ENCODE assay signal across 24 cellular contexts in the genomic region with DNA sequence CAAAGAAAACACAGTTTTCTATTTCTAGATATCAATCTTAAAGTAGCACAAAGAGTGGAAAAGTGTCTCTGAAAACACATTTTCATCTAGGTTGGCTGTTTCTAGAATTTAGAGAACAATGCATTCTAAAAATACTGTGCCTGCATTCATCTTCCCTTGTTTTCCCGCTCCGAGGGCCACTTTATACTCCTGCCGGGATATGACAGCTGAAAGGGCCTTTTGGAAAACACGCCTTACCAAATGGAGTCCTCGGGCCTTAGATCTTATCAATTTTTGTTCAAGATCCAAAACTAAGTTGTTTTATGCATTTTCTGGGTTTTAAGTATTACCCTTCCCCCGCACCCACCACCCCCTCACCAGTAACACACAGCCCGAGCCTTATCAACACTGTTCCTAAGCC.
"Had no signal": no experiment of that assay in that cellular context is flagged by ENCODE, and none has a peak within 500 bp of the region (broad histone marks: within the 10 kb centered on the region; RNA-seq: fewer than 3 reads in every experiment).

No MANE protein-coding gene starts in this region.

- H3K36me3 Mint-ChIP-seq: brain, WTC11 had no signal

- H3K36me3 ChIP-seq: SJSA1 had no signal

- H3K27ac Mint-ChIP-seq: activated CD8-positive, alpha-beta T cell treated with anti-CD3 and anti-CD28 coated beads, Interleukin-2, amount 10 ng/mL, durations not matched to agents 7 days and 5 days; activated naive CD4-positive, alpha-beta T cell treated with anti-CD3 and anti-CD28 coated beads for 36 hours; activated naive CD8-positive, alpha-beta T cell; activated T-helper 17 cell treated with anti-CD3 and anti-CD28 coated beads, Interleukin-2, amount 50 U/mL, for 72 hours; brain; T-helper 17 cell; WTC11 had no signal

- DNase-seq: activated CD4-positive, alpha-beta T cell treated with anti-CD3 and anti-CD28 coated beads for 48 hours; activated CD4-positive, alpha-beta T cell treated with anti-CD3 and anti-CD28 coated beads, Interleukin-2, amount 50 U/mL, for 4 hours; activated CD4-positive, CD25-positive, alpha-beta regulatory T cell treated with anti-CD3 and anti-CD28 coated beads, Interleukin-2, amount 50 U/mL, for 72 hours; activated CD8-positive, alpha-beta T cell treated with anti-CD3 and anti-CD28 coated beads, Interleukin-2, amount 10 ng/mL, durations not matched to agents 7 days and 5 days; activated gamma-delta T cell; activated naive CD4-positive, alpha-beta T cell treated with anti-CD3 and anti-CD28 coated beads for 36 hours; activated T-cell treated with anti-CD3 and anti-CD28 coated beads, Interleukin-2, amount 50 U/mL, for 4 hours; amygdala; MM.1S; NCI-H1105; NCI-H1436; NCI-H1694 treated with DMSO at 0.1 percent for 48 hours; NCI-H2029 treated with DMSO at 0.1 percent for 48 hours; NCI-H510A treated with DMSO at 0.1 percent for 48 hours; NCI-H69; PC-3; SHP77; T-helper 17 cell; T-helper 9 cell had no signal

- H3K27me3 Mint-ChIP-seq: activated naive CD8-positive, alpha-beta T cell; activated T-helper 17 cell treated with anti-CD3 and anti-CD28 coated beads, Interleukin-2, amount 50 U/mL, for 72 hours; brain; T-helper 17 cell had no signal

- H3K4me1 Mint-ChIP-seq: WTC11 had no signal

- H3K27me3 ChIP-seq: SJSA1 had no signal

- H3K4me3 Mint-ChIP-seq: activated CD8-positive, alpha-beta T cell treated with anti-CD3 and anti-CD28 coated beads, Interleukin-2, amount 10 ng/mL, durations not matched to agents 7 days and 5 days; activated naive CD4-positive, alpha-beta T cell treated with anti-CD3 and anti-CD28 coated beads for 36 hours; activated naive CD8-positive, alpha-beta T cell; activated T-cell treated with anti-CD3 and anti-CD28 coated beads, Interleukin-2, amount 50 U/mL, for 4 hours; activated T-helper 17 cell treated with anti-CD3 and anti-CD28 coated beads, Interleukin-2, amount 50 U/mL, for 72 hours; brain; T-helper 17 cell; WTC11 had no signal

- ATAC-seq: activated CD8-positive, alpha-beta T cell treated with anti-CD3 and anti-CD28 coated beads, Interleukin-2, amount 10 ng/mL, durations not matched to agents 7 days and 5 days; activated T-cell treated with anti-CD3 and anti-CD28 coated beads, Interleukin-2, amount 50 U/mL, for 4 hours; activated T-helper 17 cell treated with anti-CD3 and anti-CD28 coated beads, Interleukin-2, amount 50 U/mL, for 72 hours; PC-3; T-helper 17 cell; WTC11 had no signal

- H3K27ac ChIP-seq: SJSA1 had no signal

- H3K9me3 ChIP-seq: SJSA1 had no signal

- H3K4me3 ChIP-seq: SJSA1 had no signal
